12 cellular contexts compared by ENCODE assay signal in genomic region chr3:31105438-31106077, GRCh38.
DNase-seq lines count a peak whose midpoint lies in the region; ATAC-seq, FAIRE-seq and TF ChIP-seq lines count a peak whose summit lies in the region.
"Had no signal": no experiment of that assay in that cellular context is flagged by ENCODE, and none has a peak within 500 bp of the region (broad histone marks: within the 10 kb centered on the region; RNA-seq: fewer than 3 reads in every experiment).

No MANE protein-coding gene starts in this region.

- no peaks in the 10 kb centered on the region for H3K27me3 ChIP-seq in vagina
- H3K27me3 ChIP-seq: neutrophil had no signal

- no peaks in the 10 kb centered on the region for H3K4me1 ChIP-seq in vagina
- H3K4me1 ChIP-seq: HAP-1 had no signal

- H3K27ac ChIP-seq in vagina: no peak overlapping the region
- H3K27ac ChIP-seq: neutrophil had no signal

- no peaks in the 10 kb centered on the region for H3K9me3 ChIP-seq in vagina
- H3K9me3 ChIP-seq: HAP-1, neutrophil had no signal

- no peak for ATAC-seq in HG03571 (IDR thresholded peaks at IDR 0.05; ENCODE audit: unreplicated experiment)
- ATAC-seq: heart right ventricle had no signal

- TF ChIP-seq POLR2A in vagina (IDR thresholded peaks at IDR 0.05): no peak

- FAIRE-seq in HTR-8/SVneo (lab: Jason Lieb, UNC): peak; percentile 31

- TF ChIP-seq CTCF in vagina (IDR thresholded peaks at IDR 0.05): no peak

- DNase-seq in COLO829 (ENCODE audit: low spot score) (peak; percentile 83), HTR-8/SVneo (ENCODE audit: insufficient read length, low spot score) (peak; percentile 40), amniotic epithelial cell (ENCODE audit: low read depth) (peak; percentile 96), myocyte (ENCODE audit: low read depth) (peak; percentile 61), DMS 273 treated with DMSO at 0.1 percent for 48 hours (lab: John Stamatoyannopoulos, UW) (no peak), NCI-H2171 treated with DMSO at 0.1 percent for 48 hours (lab: John Stamatoyannopoulos, UW) (no peak), vagina (ENCODE audit: extremely low spot score in 2 of 2) (no peak)
- DNase-seq: activated gamma-delta T cell, heart right ventricle had no signal

- no peak overlapping the region for H3K4me3 ChIP-seq in vagina
- H3K4me3 ChIP-seq: HAP-1, heart right ventricle had no signal

- intact Hi-C loops in vagina (cut with DNase I): no loop called here

- H3K36me3 ChIP-seq in vagina: no peaks in the 10 kb centered on the region
- H3K36me3 ChIP-seq: HAP-1, heart right ventricle, neutrophil had no signal

Comparison
In these comparisons a context has a peak if more than half of its experiments do, and no peak if none do; other contexts are left out.
1. DNase-seq: peak in COLO829 (single experiment), HTR-8/SVneo (single experiment), amniotic epithelial cell (single experiment) and myocyte (single experiment); none in DMS 273 treated with DMSO at 0.1 percent for 48 hours (single experiment), NCI-H2171 treated with DMSO at 0.1 percent for 48 hours (single experiment) and vagina (0 of 2).